10 cellular contexts compared by ENCODE assay signal in genomic region chr2:120398051-120398960, GRCh38. TPM values are rescaled to one million over a fixed set of nuclear protein-coding genes. Genes with fewer than 3 reads are reported as not detected.
DNase-seq lines count a peak whose midpoint lies in the region; ATAC-seq lines count a peak whose summit lies in the region.
"Had no signal": no experiment of that assay in that cellular context is flagged by ENCODE, and none has a peak within 500 bp of the region (broad histone marks: within the 10 kb centered on the region; RNA-seq: fewer than 3 reads in every experiment).

No MANE protein-coding gene starts in this region.

- no peak for ATAC-seq in HG03342 (IDR thresholded peaks at IDR 0.05; ENCODE audit: unreplicated experiment)

- H3K27me3 ChIP-seq in H7 (ENCODE audit: control insufficient read depth, insufficient read depth, low read length): no peaks in the 10 kb centered on the region

- H3K4me3 ChIP-seq in H7 (ENCODE audit: insufficient read depth, low read depth, low read length): no peak overlapping the region

- peak; percentile 60 for DNase-seq in AG20443 (ENCODE audit: low spot score)
- peak; percentile 54 for DNase-seq in H7
- DNase-seq in dedifferentiated amniotic fluid mesenchymal stem cell (ENCODE audit: extremely low spot score): peak; percentile 71
- DNase-seq in non-pigmented ciliary epithelial cell (ENCODE audit: low read depth): peak; percentile 40
- DNase-seq in COLO829 (ENCODE audit: low spot score): no peak
- no peak for DNase-seq in NCI-H510A (lab: John Stamatoyannopoulos, UW)
- no peak for DNase-seq in mucosa of gallbladder (ENCODE audit: low spot score)
- DNase-seq: Kasumi-1; stimulated activated CD4-positive, alpha-beta T cell treated with anti-CD3 and anti-CD28 coated beads, Interleukin-15, amount 100 ng/mL, for 24 hours had no signal

- H3K36me3 ChIP-seq in H7 (replicated peaks; ENCODE audit: control insufficient read depth, insufficient read depth, low read length): no peaks in the 10 kb centered on the region

RNA-seq across cellular contexts. Expression of gene INHBB, which starts 52.4 kb away (rescaled TPM):
- 0.07 and 0.11 TPM in 2 replicates for total RNA-seq in H7 (2014; rRNA removed; shearing (Covaris generic))
- total RNA-seq in mucosa of gallbladder: 1.1 TPM

Comparison
In these comparisons a context has a peak if more than half of its experiments do, and no peak if none do; other contexts are left out.
1. DNase-seq: peak in AG20443 (single experiment), H7 (single experiment), dedifferentiated amniotic fluid mesenchymal stem cell (single experiment) and non-pigmented ciliary epithelial cell (single experiment); none in COLO829 (single experiment), NCI-H510A (single experiment) and mucosa of gallbladder (single experiment).